ENCODE assay signal across 7 cellular contexts in the genomic region with DNA sequence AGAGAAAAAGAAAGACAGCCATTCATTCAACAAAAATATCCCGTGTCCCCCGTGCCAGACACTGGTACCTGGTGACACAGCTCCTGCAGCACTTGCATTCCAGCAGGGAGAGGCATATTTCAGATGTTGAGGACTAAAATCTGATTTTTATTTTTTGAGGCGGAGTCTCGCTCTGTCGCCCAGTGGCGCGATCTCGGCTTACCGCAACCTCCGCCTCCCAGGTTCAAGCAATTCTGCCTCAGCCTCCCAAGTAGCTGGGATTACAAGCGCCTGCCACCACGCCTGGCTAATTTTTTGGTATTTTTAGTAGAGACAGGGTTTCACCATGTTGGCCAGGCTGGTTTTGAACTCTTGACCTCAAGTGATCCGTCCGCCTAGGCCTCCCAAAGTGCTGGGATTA. TPM values are rescaled to one million over a fixed set of nuclear protein-coding genes. Genes with fewer than 3 reads are reported as not detected.
DNase-seq lines count a peak whose midpoint lies in the region; ATAC-seq and TF ChIP-seq lines count a peak whose summit lies in the region.
"Not testable (repeated sequence)": the region's sequence is repeated elsewhere in the genome, so short reads cannot be mapped to it uniquely, and the experiment has no call there.

No MANE protein-coding gene starts in this region.

- not testable (repeated sequence) for H2AFZ ChIP-seq in Loucy (ENCODE audit: low read length)

- H3K27me3 ChIP-seq in CD4-positive, alpha-beta T cell (ENCODE audit: control insufficient read depth, insufficient read depth, low read length); Loucy (ENCODE audit: insufficient read depth, low read length, poor library complexity, severe bottlenecking); duodenal mucosa (ENCODE audit: control insufficient read depth in 1 of 2, insufficient read depth in 2 of 2, low read length in 2 of 2); muscle layer of duodenum (ENCODE audit: low read depth, low read length); sigmoid colon: not testable (repeated sequence)

- WGBS in sigmoid colon, 2 donors: 85 to 89% methylated on average over 14 of the region's 14 CpGs

- H3K4me3 Mint-ChIP-seq in CD4-positive, alpha-beta T cell; activated CD8-positive, alpha-beta T cell treated with anti-CD3 and anti-CD28 coated beads, Interleukin-2, amount 10 ng/mL, durations not matched to agents 7 days and 5 days; immature natural killer cell: not testable (repeated sequence)

- not testable (repeated sequence) for H3K27ac ChIP-seq in CD4-positive, alpha-beta T cell (ENCODE audit: low read depth, low read length)
- H3K27ac ChIP-seq in duodenal mucosa (ENCODE audit: low read depth, low read length) (peak overlapping the region; percentile 35), muscle layer of duodenum (ENCODE audit: low read length) (peak overlapping the region; percentile 50), sigmoid colon (peak overlapping the region; percentile 73 to 98 (median 86))

- TF ChIP-seq POLR2A in sigmoid colon (IDR thresholded peaks at IDR 0.05): not testable (repeated sequence)

- TF ChIP-seq CTCF in CD4-positive, alpha-beta T cell (IDR thresholded peaks at IDR 0.05); Loucy (conservative IDR thresholded peaks at IDR 0.05; ENCODE audit: low read length); sigmoid colon (IDR thresholded peaks at IDR 0.05): not testable (repeated sequence)

- H3K36me3 ChIP-seq in Loucy (ENCODE audit: insufficient read depth, low read length); duodenal mucosa (ENCODE audit: control insufficient read depth in 1 of 2, insufficient read depth in 2 of 2, low read length in 2 of 2); muscle layer of duodenum (ENCODE audit: control insufficient read depth in 1 of 2, insufficient read depth in 2 of 2, low read length in 2 of 2); sigmoid colon: not testable (repeated sequence)

- H3K4me2 ChIP-seq in Loucy (ENCODE audit: low read depth, low read length, poor library complexity, severe bottlenecking): peak overlapping the region; percentile 87

- POLR2A ChIA-PET in CD4-positive, alpha-beta T cell (lab: Charles Lee): interaction anchor here (0.7 to 3.3 kb wide), 4 partner anchors 10 to 55 kb away, joined by 3 to 33 read pairs (median 11); no protein-coding TSS in a partner anchor
- POLR2A ChIA-PET in activated CD8-positive, alpha-beta T cell treated with anti-CD3 and anti-CD28 coated beads, Interleukin-2, amount 10 ng/mL, durations not matched to agents 7 days and 5 days (lab: Charles Lee): interaction anchor here (1.2 to 2.5 kb wide), 4 partner anchors 9 to 51 kb away, joined by 6 to 10 read pairs (median 7); a partner anchor contains a TSS

- peak overlapping the region; percentile 96 for H3K27ac Mint-ChIP-seq in CD4-positive, alpha-beta T cell
- H3K27ac Mint-ChIP-seq in activated CD8-positive, alpha-beta T cell treated with anti-CD3 and anti-CD28 coated beads, Interleukin-2, amount 10 ng/mL, durations not matched to agents 7 days and 5 days: peak overlapping the region; percentile 20
- H3K27ac Mint-ChIP-seq in immature natural killer cell: peak overlapping the region in 4 of 6 donors; percentile 64 to 92 (median 84)

- H3K9me2 ChIP-seq in Loucy (replicated peaks; ENCODE audit: low read depth, low read length): not testable (repeated sequence)

- not testable (repeated sequence) for DNase-seq in CD4-positive, alpha-beta T cell; activated CD8-positive, alpha-beta T cell treated with anti-CD3 and anti-CD28 coated beads, Interleukin-2, amount 10 ng/mL, durations not matched to agents 7 days and 5 days; immature natural killer cell; sigmoid colon

- H3K9ac ChIP-seq in Loucy (ENCODE audit: low read depth, low read length, poor library complexity, severe bottlenecking): peak overlapping the region; percentile 81
- peak overlapping the region in 1 of 2 donors; percentile 25 for H3K9ac ChIP-seq in duodenal mucosa (ENCODE audit: low read depth in 1 of 2, low read length in 2 of 2)

- H3K9me3 ChIP-seq in CD4-positive, alpha-beta T cell (ENCODE audit: control insufficient read depth, low read length); Loucy (ENCODE audit: insufficient read depth, low read depth, low read length); duodenal mucosa (ENCODE audit: control insufficient read depth in 1 of 2, low read length in 2 of 2); muscle layer of duodenum (ENCODE audit: control insufficient read depth in 1 of 2, low read length in 2 of 2); sigmoid colon: not testable (repeated sequence)

- H3K4me1 Mint-ChIP-seq in CD4-positive, alpha-beta T cell (ENCODE audit: low read depth): peaks cover 82% of the 10 kb centered on the region
- H3K4me1 Mint-ChIP-seq in activated CD8-positive, alpha-beta T cell treated with anti-CD3 and anti-CD28 coated beads, Interleukin-2, amount 10 ng/mL, durations not matched to agents 7 days and 5 days (ENCODE audit: low read depth): peaks cover 72% of the 10 kb centered on the region
- H3K4me1 Mint-ChIP-seq in immature natural killer cell: peaks cover 85 to 90% of the 10 kb centered on the region in 2 donors

- H3K4me3 ChIP-seq in Loucy (ENCODE audit: low read length, poor library complexity, severe bottlenecking); muscle layer of duodenum (ENCODE audit: low read depth in 1 of 2, low read length in 2 of 2); sigmoid colon: not testable (repeated sequence)
- H3K4me3 ChIP-seq in duodenal mucosa (ENCODE audit: low read depth in 1 of 2, low read length in 2 of 2): peak overlapping the region in 1 of 2 donors; percentile 9

- not testable (repeated sequence) for TF ChIP-seq EP300 in sigmoid colon (IDR thresholded peaks at IDR 0.05)

- H4K20me1 ChIP-seq in Loucy (ENCODE audit: insufficient read depth, low read length, poor library complexity, severe bottlenecking): peaks cover 29% of the 10 kb centered on the region

- ATAC-seq in CD4-positive, alpha-beta T cell (ENCODE audit: poor library complexity); activated CD8-positive, alpha-beta T cell treated with anti-CD3 and anti-CD28 coated beads, Interleukin-2, amount 10 ng/mL, durations not matched to agents 7 days and 5 days: not testable (repeated sequence)

- not testable (repeated sequence) for H3K9me3 Mint-ChIP-seq in CD4-positive, alpha-beta T cell; activated CD8-positive, alpha-beta T cell treated with anti-CD3 and anti-CD28 coated beads, Interleukin-2, amount 10 ng/mL, durations not matched to agents 7 days and 5 days (ENCODE audit: insufficient read depth); immature natural killer cell

- H3K79me2 ChIP-seq in Loucy (ENCODE audit: insufficient read depth, low read length): peaks cover 94% of the 10 kb centered on the region

- intact Hi-C loops in CD4-positive, alpha-beta T cell (cut with DNase I, micrococcal nuclease); sigmoid colon (cut with DNase I): not testable (repeated sequence)

- H3K27me3 Mint-ChIP-seq in CD4-positive, alpha-beta T cell; activated CD8-positive, alpha-beta T cell treated with anti-CD3 and anti-CD28 coated beads, Interleukin-2, amount 10 ng/mL, durations not matched to agents 7 days and 5 days (ENCODE audit: low read depth); immature natural killer cell (ENCODE audit: low read depth in 3 of 3): not testable (repeated sequence)

- peaks cover 17% of the 10 kb centered on the region for H3K36me3 Mint-ChIP-seq in CD4-positive, alpha-beta T cell (ENCODE audit: low read depth)
- peaks cover 40% of the 10 kb centered on the region for H3K36me3 Mint-ChIP-seq in activated CD8-positive, alpha-beta T cell treated with anti-CD3 and anti-CD28 coated beads, Interleukin-2, amount 10 ng/mL, durations not matched to agents 7 days and 5 days (ENCODE audit: low read depth)
- not testable (repeated sequence) for H3K36me3 Mint-ChIP-seq in immature natural killer cell

- H3K4me1 ChIP-seq in Loucy (ENCODE audit: insufficient read depth, low read length, poor library complexity, severe bottlenecking): peaks cover 52% of the 10 kb centered on the region
- H3K4me1 ChIP-seq in duodenal mucosa (ENCODE audit: control insufficient read depth in 1 of 2, insufficient read depth in 2 of 2, low read length in 2 of 2): peaks cover 66 to 67% of the 10 kb centered on the region in 2 donors
- H3K4me1 ChIP-seq in muscle layer of duodenum (ENCODE audit: control insufficient read depth in 1 of 2, insufficient read depth in 2 of 2, low read length in 2 of 2): peaks cover 36 to 76% of the 10 kb centered on the region in 2 donors
- H3K4me1 ChIP-seq in sigmoid colon: peaks cover 0 to 88% (median 85%) of the 10 kb centered on the region in 4 donors

- H3F3A ChIP-seq in Loucy (ENCODE audit: low read depth): not testable (repeated sequence)

- CTCF ChIA-PET in CD4-positive, alpha-beta T cell (lab: Charles Lee): interaction anchor here (2.1 kb wide), 1 partner anchor 54 kb away, joined by 8 read pairs; no protein-coding TSS in a partner anchor
- CTCF ChIA-PET in activated CD8-positive, alpha-beta T cell treated with anti-CD3 and anti-CD28 coated beads, Interleukin-2, amount 10 ng/mL, durations not matched to agents 7 days and 5 days (lab: Charles Lee): interaction anchor here (0.8 to 6.4 kb wide), 9 partner anchors 9 to 57 kb away, joined by 3 to 58 read pairs (median 11); no protein-coding TSS in a partner anchor

RNA-seq across cellular contexts. Expression of a gene that starts 20.6 kb away (rescaled TPM):
- 10 to 100 TPM; 26.7 to 27.8 TPM for total RNA-seq in CD4-positive, alpha-beta T cell
- total RNA-seq in activated CD8-positive, alpha-beta T cell treated with anti-CD3 and anti-CD28 coated beads, Interleukin-2, amount 10 ng/mL, durations not matched to agents 7 days and 5 days: 10 to 100 TPM; 69.4 to 82.6 TPM
- polyA plus RNA-seq in immature natural killer cell: 10 to 100 TPM; 28.7 to 51.1 (median 41.5) TPM
- 10 to 100 TPM; 38.5 to 96.7 (median 55.2) TPM for total RNA-seq in sigmoid colon
- polyA plus RNA-seq in sigmoid colon: 10 to 100 TPM; 24.0 to 45.6 (median 32.4) TPM

Comparison
In these comparisons a context has a peak if more than half of its experiments do, and no peak if none do; other contexts are left out.
1. H3K27ac Mint-ChIP-seq: peak in every context shown above with its lines; median percentile 96 in CD4-positive, alpha-beta T cell; 84 in immature natural killer cell; 20 in activated CD8-positive, alpha-beta T cell treated with anti-CD3 and anti-CD28 coated beads, Interleukin-2, amount 10 ng/mL, durations not matched to agents 7 days and 5 days.